Comparison of ENCODE assay signal across 33 cellular contexts in genomic region chr13:110344320-110344719, GRCh38. TPM values are rescaled to one million over a fixed set of nuclear protein-coding genes. Genes with fewer than 3 reads are reported as not detected.
DNase-seq lines count a peak whose midpoint lies in the region; ATAC-seq, FAIRE-seq and TF ChIP-seq lines count a peak whose summit lies in the region.
"Had no signal": no experiment of that assay in that cellular context is flagged by ENCODE, and none has a peak within 500 bp of the region (broad histone marks: within the 10 kb centered on the region; RNA-seq: fewer than 3 reads in every experiment).

No MANE protein-coding gene starts in this region.

- ATAC-seq in GM19035 (IDR thresholded peaks at IDR 0.05; ENCODE audit: unreplicated experiment) (no peak), HG02678 (IDR thresholded peaks at IDR 0.05; ENCODE audit: unreplicated experiment) (no peak), GM18907 (IDR thresholded peaks at IDR 0.05; ENCODE audit: unreplicated experiment) (no peak)
- ATAC-seq: activated CD8-positive, alpha-beta T cell treated with anti-CD3 and anti-CD28 coated beads for 36 hours; GM23338; naive thymus-derived CD4-positive, alpha-beta T cell; sciatic nerve; stimulated activated effector memory CD8-positive, alpha-beta T cell treated with anti-CD3 and anti-CD28 coated beads, Interleukin-12 subunit alpha, Interleukin-12 subunit beta, amount 100 ng/mL, for 72 hours had no signal

- H3K27me3 ChIP-seq in brain microvascular endothelial cell (replicated peaks) (no peaks in the 10 kb centered on the region), keratinocyte (ENCODE audit: control insufficient read depth, extremely low read depth, insufficient read depth, low read length) (no peaks in the 10 kb centered on the region), stomach smooth muscle (ENCODE audit: control insufficient read depth in 1 of 2, insufficient read depth in 2 of 2, low read length in 2 of 2) (no peaks in the 10 kb centered on the region)
- H3K27me3 ChIP-seq: adrenal gland had no signal

- H3K9me3 ChIP-seq in keratinocyte (ENCODE audit: control insufficient read depth, low read depth, low read length) = no peaks in the 10 kb centered on the region
- no peaks in the 10 kb centered on the region for H3K9me3 ChIP-seq in stomach smooth muscle (ENCODE audit: control insufficient read depth in 2 of 2, low read length in 2 of 2)
- H3K9me3 ChIP-seq: adrenal gland, left ventricle myocardium inferior, neutrophil had no signal

- H3K79me2 ChIP-seq in keratinocyte (ENCODE audit: control insufficient read depth, insufficient read depth, low read length) = peaks cover 36% of the 10 kb centered on the region

- DNase-seq in H54 (ENCODE audit: insufficient read length, low spot score) (no peak), brain microvascular endothelial cell (no peak), keratinocyte (ENCODE audit: low read depth, low spot score) (no peak), GOT3 (lab: John Stamatoyannopoulos, UW) (no peak)
- DNase-seq: activated CD8-positive, alpha-beta memory T cell treated with anti-CD3 and anti-CD28 coated beads, Interleukin-2, amount 50 U/mL, for 48 hours; activated CD8-positive, alpha-beta T cell treated with anti-CD3 and anti-CD28 coated beads for 36 hours; activated naive CD4-positive, alpha-beta T cell treated with anti-CD3 and anti-CD28 coated beads for 36 hours; AML-193; CD4-positive, CD25-positive, alpha-beta regulatory T cell; effector CD4-positive, alpha-beta T cell; left ventricle myocardium inferior; MM.1S; naive thymus-derived CD4-positive, alpha-beta T cell; NCI-H1417 treated with DMSO at 0.1 percent for 48 hours; NCI-H2081; NCI-H526; NK-92 treated with Interleukin-12 subunit alpha and Interleukin-12 subunit beta, amount 100 ng/mL, for 24 hours; SHP77; stimulated activated CD4-positive, alpha-beta T cell treated with anti-CD3 and anti-CD28 coated beads, Interleukin-4, amount 100 ng/mL, for 4 hours had no signal

- dilution Hi-C loops in keratinocyte (cut with MboI; ENCODE audit: extremely low pct_ligation_motif_present, low sequenced_read_pairs) = no loop called here

- TF ChIP-seq CTCF in brain microvascular endothelial cell (IDR thresholded peaks at IDR 0.05; ENCODE audit: low read depth, low read length, missing control alignments) (no peak), keratinocyte (optimal IDR thresholded peaks at IDR 0.05 in 1 of 3, IDR thresholded peaks at IDR 0.05 in 1 of 3, conservative IDR thresholded peaks at IDR 0.05 in 1 of 3; ENCODE audit: extremely low read depth in 1 of 3, insufficient read depth in 2 of 3, low read length in 3 of 3) (no peak)

- H3K9me1 ChIP-seq in keratinocyte (ENCODE audit: control insufficient read depth, extremely low read depth, insufficient read depth, low read length) = peaks cover 4% of the 10 kb centered on the region

- no peak overlapping the region for H3K4me3 ChIP-seq in brain microvascular endothelial cell (ENCODE audit: low read depth, low read length)
- H3K4me3 ChIP-seq in keratinocyte (ENCODE audit: control insufficient read depth in 2 of 3, extremely low read depth in 1 of 3, insufficient read depth in 2 of 3, low read depth in 1 of 3, low read length in 3 of 3) = no peak overlapping the region
- H3K4me3 ChIP-seq in stomach smooth muscle (ENCODE audit: low read length in 2 of 2) = no peak overlapping the region
- H3K4me3 ChIP-seq: adrenal gland, GM23338, left ventricle myocardium inferior had no signal

- in situ Hi-C loops in brain microvascular endothelial cell (cut with HindIII; ENCODE audit: low pct_ligation_motif_present, low sequenced_read_pairs) = no loop called here

- H3K4me2 ChIP-seq in keratinocyte (ENCODE audit: control insufficient read depth, extremely low read depth, insufficient read depth, low read depth, low read length) = no peak overlapping the region
- H3K4me2 ChIP-seq: GM23338, KMS-11 had no signal

- no peaks in the 10 kb centered on the region for H4K20me1 ChIP-seq in keratinocyte (ENCODE audit: control insufficient read depth, extremely low read depth, insufficient read depth, low read length)

- no peak overlapping the region for H2AFZ ChIP-seq in keratinocyte (ENCODE audit: control insufficient read depth, low read length)
- H2AFZ ChIP-seq: GM23338 had no signal

- H3K9ac ChIP-seq in keratinocyte (ENCODE audit: control insufficient read depth, extremely low read depth, insufficient read depth, low read length) = no peak overlapping the region
- H3K9ac ChIP-seq in stomach smooth muscle (ENCODE audit: low read length in 2 of 2) = no peak overlapping the region
- H3K9ac ChIP-seq: KMS-11 had no signal

- peak; percentile 20 for FAIRE-seq in H54 (lab: Jason Lieb, UNC)
- peak; percentile 59 for FAIRE-seq in keratinocyte (lab: Jason Lieb, UNC)
- FAIRE-seq: A204.1, D721Med, islet of Langerhans had no signal

- H3K36me3 ChIP-seq in brain microvascular endothelial cell (replicated peaks) (peaks cover 32% of the 10 kb centered on the region), keratinocyte (ENCODE audit: control insufficient read depth in 2 of 2, extremely low read depth in 1 of 2, insufficient read depth in 2 of 2, low read length in 2 of 2) (peaks cover 0 to 3% of the 10 kb centered on the region in 2 experiments), stomach smooth muscle (ENCODE audit: control insufficient read depth in 2 of 2, insufficient read depth in 2 of 2, low read length in 2 of 2) (peaks cover 0 to 4% of the 10 kb centered on the region in 2 donors)
- H3K36me3 ChIP-seq: adrenal gland, left ventricle myocardium inferior, neutrophil had no signal

- no peak for TF ChIP-seq POLR2A in H54 (IDR thresholded peaks at IDR 0.05; ENCODE audit: low read depth, low read length)

- peak overlapping the region; percentile 99 for H3K27ac ChIP-seq in brain microvascular endothelial cell
- peak overlapping the region; percentile 59 for H3K27ac ChIP-seq in keratinocyte (ENCODE audit: control insufficient read depth, insufficient read depth, low read length)
- peak overlapping the region; percentile 100 for H3K27ac ChIP-seq in stomach smooth muscle (ENCODE audit: low read length)
- H3K27ac ChIP-seq: HL-60, KMS-11, left ventricle myocardium inferior, neutrophil had no signal

- H3K4me1 ChIP-seq in keratinocyte (ENCODE audit: control insufficient read depth, extremely low read depth, insufficient read depth, low read length) (peaks cover 60% of the 10 kb centered on the region), stomach smooth muscle (ENCODE audit: control insufficient read depth, insufficient read depth, low read length) (peaks cover 75% of the 10 kb centered on the region)

RNA-seq across cellular contexts. Expression of gene COL4A2, which starts 37.2 kb away (rescaled TPM):
- polyA plus RNA-seq in keratinocyte = 30.7 to 64.2 TPM (median 31.1 TPM) in 3 replicates
- 2.4 TPM for polyA plus RNA-seq in keratinocyte (2011; ENCODE audit: low read depth)
- polyA plus RNA-seq in keratinocyte (2011; cell fraction: cytosol; rRNA removed) = 5.3 and 11.3 TPM in 2 replicates
- polyA plus RNA-seq in keratinocyte (2011; cell fraction: nucleus; rRNA removed) = 78.0 and 99.9 TPM in 2 replicates
- 6.3 and 80.3 TPM in 2 replicates for polyA plus RNA-seq in keratinocyte (2012; ENCODE audit: low replicate concordance)
- polyA minus RNA-seq in keratinocyte = 69.8 to 191 TPM (median 82.0 TPM) in 3 replicates
- 38.8 TPM for polyA minus RNA-seq in keratinocyte (2011; cell fraction: cytosol; rRNA and poly(A)+ RNA removed)
- 150 and 169 TPM in 2 replicates for polyA minus RNA-seq in keratinocyte (2011; cell fraction: nucleus; rRNA and poly(A)+ RNA removed)
- polyA plus RNA-seq: CD4-positive, CD25-positive, alpha-beta regulatory T cell; naive thymus-derived CD4-positive, alpha-beta T cell had no signal

RNA-seq across cellular contexts. Expression of gene COL4A1, which starts 37.4 kb away (rescaled TPM):
- polyA plus RNA-seq in keratinocyte = 14.5 to 30.3 TPM (median 22.3 TPM) in 3 replicates
- 1.3 TPM for polyA plus RNA-seq in keratinocyte (2011; ENCODE audit: low read depth)
- 4.7 and 5.4 TPM in 2 replicates for polyA plus RNA-seq in keratinocyte (2011; cell fraction: cytosol; rRNA removed)
- 40.7 and 46.5 TPM in 2 replicates for polyA plus RNA-seq in keratinocyte (2011; cell fraction: nucleus; rRNA removed)
- 2.0 and 35.6 TPM in 2 replicates for polyA plus RNA-seq in keratinocyte (2012; ENCODE audit: low replicate concordance)
- polyA minus RNA-seq in keratinocyte = 39.4 to 56.2 TPM (median 43.0 TPM) in 3 replicates
- 12.3 TPM for polyA minus RNA-seq in keratinocyte (2011; cell fraction: cytosol; rRNA and poly(A)+ RNA removed)
- 57.2 and 70.4 TPM in 2 replicates for polyA minus RNA-seq in keratinocyte (2011; cell fraction: nucleus; rRNA and poly(A)+ RNA removed)
- polyA plus RNA-seq: CD4-positive, CD25-positive, alpha-beta regulatory T cell; naive thymus-derived CD4-positive, alpha-beta T cell had no signal
